In genomic region chr11:86800956-86801264, GRCh38 we compare ENCODE assay signal across 8 cellular contexts. TPM values are rescaled to one million over a fixed set of nuclear protein-coding genes. Genes with fewer than 3 reads are reported as not detected.
DNase-seq lines count a peak whose midpoint lies in the region; ATAC-seq and TF ChIP-seq lines count a peak whose summit lies in the region.

No MANE protein-coding gene starts in this region.

- no peaks in the 10 kb centered on the region for H3K36me3 ChIP-seq in colonic mucosa
- no peaks in the 10 kb centered on the region for H3K36me3 ChIP-seq in muscle layer of colon (ENCODE audit: insufficient read depth, low read length)

- H3K9ac ChIP-seq in colonic mucosa (ENCODE audit: low read depth in 2 of 2, low read length in 2 of 2) = peak overlapping the region; percentile 80 to 84
- H3K9ac ChIP-seq in muscle layer of colon (ENCODE audit: low read length) = peak overlapping the region; percentile 57

- H3K27ac ChIP-seq in 22Rv1 (peak overlapping the region; percentile 76), colonic mucosa (peak overlapping the region; percentile 61), muscle layer of colon (ENCODE audit: low read depth, low read length) (peak overlapping the region; percentile 93)

- no peak for TF ChIP-seq CTCF in 22Rv1 (IDR thresholded peaks at IDR 0.05)
- TF ChIP-seq CTCF in colonic mucosa (IDR thresholded peaks at IDR 0.05) = no peak

- DNase-seq in HT1080 (ENCODE audit: low read depth) = peak; percentile 56
- DNase-seq in colonic mucosa = no peak
- no peak for DNase-seq in stimulated activated CD4-positive, alpha-beta T cell treated with anti-CD3 and anti-CD28 coated beads, Interleukin-2, amount 100 ng/mL, for 24 hours

- H3K27me3 ChIP-seq in colonic mucosa (no peaks in the 10 kb centered on the region), muscle layer of colon (ENCODE audit: control insufficient read depth in 1 of 2, insufficient read depth in 2 of 2, low read length in 2 of 2) (no peaks in the 10 kb centered on the region)

- ATAC-seq in HG03442 (IDR thresholded peaks at IDR 0.05; ENCODE audit: unreplicated experiment) = no peak
- no peak for ATAC-seq in GM21529 (IDR thresholded peaks at IDR 0.05; ENCODE audit: unreplicated experiment)
- ATAC-seq in HG02970 (IDR thresholded peaks at IDR 0.05; ENCODE audit: low FRiP score, unreplicated experiment) = no peak

- H3K4me1 ChIP-seq in colonic mucosa (no peaks in the 10 kb centered on the region), muscle layer of colon (ENCODE audit: insufficient read depth, low read length) (peaks cover 43% of the 10 kb centered on the region)

- H3K4me3 ChIP-seq in colonic mucosa (peak overlapping the region; percentile 49), muscle layer of colon (ENCODE audit: low read depth in 1 of 2, low read length in 2 of 2) (peak overlapping the region; percentile 67 to 88)

- intact Hi-C loops in colonic mucosa (cut with DNase I) = loop anchor here (5.0 kb wide), 3 partner anchors 134 to 344 kb away; no protein-coding TSS in a partner anchor

- H3K9me3 ChIP-seq in colonic mucosa = no peaks in the 10 kb centered on the region
- no peaks in the 10 kb centered on the region for H3K9me3 ChIP-seq in muscle layer of colon (ENCODE audit: low read length)

RNA-seq across cellular contexts. Expression of gene PRSS23, which starts 0.6 kb away (rescaled TPM):
- 537 and 633 TPM in 2 replicates for total RNA-seq in HT1080 (2014; rRNA removed; shearing (Covaris generic))
- polyA plus RNA-seq in HT1080 (2015; cell fraction: cytosol; rRNA removed) = 229 and 233 TPM in 2 replicates
- 137 and 143 TPM in 2 replicates for polyA plus RNA-seq in HT1080 (2015; cell fraction: nucleus; rRNA removed)
- total RNA-seq in colonic mucosa = 10 to 100 TPM; 45.5 to 46.4 TPM

Comparison
In these comparisons a context has a peak if more than half of its experiments do, and no peak if none do; other contexts are left out.
1. RNA of gene PRSS23, which starts 0.6 kb away (total RNA-seq): 537 to 633 TPM in HT1080; 45.5 to 46.4 TPM in colonic mucosa; every median in the first group is over 10 times any median in the second.
2. Peak in every context shown above with its lines, with median percentiles within 50 percentile points of each other: H3K27ac ChIP-seq.